In the genomic region with DNA sequence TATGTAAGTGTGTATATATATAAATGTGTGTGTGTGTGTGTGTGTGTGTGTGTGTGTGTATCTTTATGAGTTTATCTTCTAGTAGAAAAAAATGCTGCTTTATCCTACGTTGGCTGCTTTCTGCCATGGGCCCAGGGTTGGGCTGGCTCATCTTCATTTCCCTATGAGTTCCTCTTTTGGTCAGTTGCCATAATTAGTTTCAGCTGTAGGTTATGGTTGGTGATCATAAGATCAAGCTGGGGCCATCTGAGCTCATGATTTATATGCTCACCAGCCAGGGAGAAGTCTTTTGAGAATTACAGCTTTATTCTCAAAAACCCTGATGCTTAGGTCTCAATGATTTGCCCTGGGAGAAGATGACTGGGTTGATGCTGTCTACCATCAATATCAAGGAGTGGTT, we compare ENCODE assay signal across 1 cellular context.
TF ChIP-seq lines count a peak whose summit lies in the region.

No MANE protein-coding gene starts in this region.

TF ChIP-seq in SK-N-SH treated with all-trans-retinoic acid at 6 μM for 48 hours, 23 proteins besides CTCF, POLR2A, EP300 and RAD21 (continued from another document):
- TF ChIP-seq, protein P1, sequence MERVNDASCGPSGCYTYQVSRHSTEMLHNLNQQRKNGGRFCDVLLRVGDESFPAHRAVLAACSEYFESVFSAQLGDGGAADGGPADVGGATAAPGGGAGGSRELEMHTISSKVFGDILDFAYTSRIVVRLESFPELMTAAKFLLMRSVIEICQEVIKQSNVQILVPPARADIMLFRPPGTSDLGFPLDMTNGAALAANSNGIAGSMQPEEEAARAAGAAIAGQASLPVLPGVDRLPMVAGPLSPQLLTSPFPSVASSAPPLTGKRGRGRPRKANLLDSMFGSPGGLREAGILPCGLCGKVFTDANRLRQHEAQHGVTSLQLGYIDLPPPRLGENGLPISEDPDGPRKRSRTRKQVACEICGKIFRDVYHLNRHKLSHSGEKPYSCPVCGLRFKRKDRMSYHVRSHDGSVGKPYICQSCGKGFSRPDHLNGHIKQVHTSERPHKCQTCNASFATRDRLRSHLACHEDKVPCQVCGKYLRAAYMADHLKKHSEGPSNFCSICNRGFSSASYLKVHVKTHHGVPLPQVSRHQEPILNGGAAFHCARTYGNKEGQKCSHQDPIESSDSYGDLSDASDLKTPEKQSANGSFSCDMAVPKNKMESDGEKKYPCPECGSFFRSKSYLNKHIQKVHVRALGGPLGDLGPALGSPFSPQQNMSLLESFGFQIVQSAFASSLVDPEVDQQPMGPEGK (CRISPR knock-in tag; IDR thresholded peaks at IDR 0.05; ENCODE audit: borderline replicate concordance), result no peak
- TF ChIP-seq POU6F1 (CRISPR knock-in tag; IDR thresholded peaks at IDR 0.05; ENCODE audit: borderline replicate concordance, low read depth), result no peak
- TF ChIP-seq ZNF565 (CRISPR knock-in tag; conservative IDR thresholded peaks at IDR 0.05; ENCODE audit: low read depth), result no peak
- TF ChIP-seq TOX (CRISPR knock-in tag; IDR thresholded peaks at IDR 0.05; ENCODE audit: borderline replicate concordance), result no peak
- TF ChIP-seq TSHZ2 (CRISPR knock-in tag; IDR thresholded peaks at IDR 0.05), result 0 out of 2 replicates have a peak, but pooled peaks have one; percentile 27
- TF ChIP-seq CSDC2 (CRISPR knock-in tag; IDR thresholded peaks at IDR 0.05), result no peak
- no peak for TF ChIP-seq GLIS3 (CRISPR knock-in tag; IDR thresholded peaks at IDR 0.05)
- TF ChIP-seq ZFP30 (CRISPR knock-in tag; IDR thresholded peaks at IDR 0.05), result no peak
- no peak for TF ChIP-seq PPARA (CRISPR knock-in tag; IDR thresholded peaks at IDR 0.05; ENCODE audit: borderline replicate concordance)
- no peak for TF ChIP-seq BACH2 (CRISPR knock-in tag; IDR thresholded peaks at IDR 0.05; ENCODE audit: borderline replicate concordance)
- TF ChIP-seq ARNTL (CRISPR knock-in tag; IDR thresholded peaks at IDR 0.05; ENCODE audit: borderline replicate concordance, low read depth), result no peak
- no peak for TF ChIP-seq SNAI2 (CRISPR knock-in tag; IDR thresholded peaks at IDR 0.05)
- TF ChIP-seq RARB (CRISPR knock-in tag; IDR thresholded peaks at IDR 0.05), result no peak
- no peak for TF ChIP-seq ZNF8 (CRISPR knock-in tag; IDR thresholded peaks at IDR 0.05)
- peak; percentile 68 for TF ChIP-seq TCF4 (CRISPR knock-in tag; IDR thresholded peaks at IDR 0.05; ENCODE audit: borderline replicate concordance)
- no peak for TF ChIP-seq ZNF70 (CRISPR knock-in tag; IDR thresholded peaks at IDR 0.05)
- TF ChIP-seq ZFP3 (CRISPR knock-in tag; IDR thresholded peaks at IDR 0.05), result no peak
TF ChIP-seq in SK-N-SH treated with all-trans-retinoic acid at 6 μM for 48 hours: peak in this region for 3.
